ENCODE assay signal across 7 cellular contexts in the genomic region with DNA sequence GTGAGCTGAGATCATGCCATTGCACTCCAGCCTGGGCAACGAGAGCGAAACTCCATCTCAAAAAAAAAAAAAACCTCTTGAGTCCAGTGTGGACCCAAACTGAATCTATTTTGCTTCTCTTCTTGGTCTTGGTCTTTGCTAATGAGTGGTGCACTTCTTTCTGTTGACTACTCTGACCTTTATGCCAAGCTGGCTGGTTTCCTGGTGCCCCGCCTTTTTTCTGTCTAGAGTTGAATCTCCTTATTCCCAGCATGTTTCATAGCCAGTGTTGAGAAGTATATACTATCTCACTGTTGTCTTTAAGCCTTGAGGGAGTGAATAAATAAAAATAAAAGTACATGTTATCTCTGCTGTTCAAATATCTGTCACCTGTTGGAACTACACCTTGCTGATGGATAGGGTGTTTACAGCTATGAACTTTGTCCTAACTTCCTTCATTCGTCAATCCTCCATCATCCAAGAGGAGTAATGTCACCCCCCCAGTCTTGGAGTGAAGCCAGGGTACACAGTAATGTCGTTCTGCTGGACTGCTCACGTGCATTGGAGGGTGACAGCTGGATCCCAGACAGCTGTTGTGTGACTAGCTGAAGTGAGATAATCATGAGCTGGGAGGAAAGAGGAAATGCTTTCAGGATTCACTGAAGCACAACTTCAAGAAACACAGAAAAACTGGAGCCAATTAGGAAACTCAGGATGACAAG.
DNase-seq lines count a peak whose midpoint lies in the region; ATAC-seq and TF ChIP-seq lines count a peak whose summit lies in the region.

No MANE protein-coding gene starts in this region.

- no peaks in the 10 kb centered on the region for H3K9me3 ChIP-seq in transverse colon

- no peak overlapping the region for H3K4me3 Mint-ChIP-seq in GM23338

- H4K20me1 ChIP-seq in GM23338 (replicated peaks; ENCODE audit: insufficient read depth), result no peaks in the 10 kb centered on the region

- no peaks in the 10 kb centered on the region for H3F3A ChIP-seq in GM23338 (replicated peaks; ENCODE audit: low read depth)

- TF ChIP-seq CTCF in GM23338 (conservative IDR thresholded peaks at IDR 0.05; ENCODE audit: low read depth in 2 of 2) (no peak), foreskin keratinocyte (conservative IDR thresholded peaks at IDR 0.05) (no peak), transverse colon (IDR thresholded peaks at IDR 0.05) (no peak)

- H3K4me1 ChIP-seq in GM23338 (ENCODE audit: insufficient read depth) (no peaks in the 10 kb centered on the region), foreskin keratinocyte (no peaks in the 10 kb centered on the region), transverse colon (peaks cover 0 to 18% (median 11%) of the 10 kb centered on the region in 4 donors)

- ATAC-seq in GM23338 (no peak), foreskin keratinocyte (peak; percentile 20)

- H2AFZ ChIP-seq in GM23338, result peak overlapping the region; percentile 24; the same call in 1 of the 2 replicates

- peaks cover 5% of the 10 kb centered on the region; the same call in 1 of the 2 replicates for H3K9me2 ChIP-seq in GM23338 (ENCODE audit: insufficient read depth)

- intact Hi-C loops in transverse colon (cut with DNase I; ENCODE audit: low total_unique reads), result no loop called here

- no peak overlapping the region for H3K27ac Mint-ChIP-seq in GM23338

- peak; percentile 84 for TF ChIP-seq EP300 in transverse colon (IDR thresholded peaks at IDR 0.05; ENCODE audit: low read depth)

- H3K36me3 ChIP-seq in GM23338 (ENCODE audit: insufficient read depth), result no peaks in the 10 kb centered on the region
- H3K36me3 ChIP-seq in transverse colon, result no peaks in the 10 kb centered on the region

- in situ Hi-C loops in transverse colon (cut with MboI; ENCODE audit: low pct_ligation_motif_present in 1 of 4, low pct_unique_long_range_greater_than_20kb in 1 of 4, low sequenced_read_pairs in 3 of 4), result no loop called here

- no peaks in the 10 kb centered on the region for H3K9me3 Mint-ChIP-seq in GM23338

- no peak overlapping the region for H3K4me2 ChIP-seq in GM23338

- DNase-seq in GM23338 (ENCODE audit: low spot score), result no peak
- DNase-seq in NCI-H774 (lab: John Stamatoyannopoulos, UW), result peak; percentile 54
- no peak for DNase-seq in foreskin keratinocyte
- peak; percentile 97 for DNase-seq in transverse colon
- DNase-seq in stimulated activated CD4-positive, alpha-beta T cell treated with anti-CD3 and anti-CD28 coated beads, Interleukin-2, amount 100 ng/mL, for 48 hours, result no peak
- no peak for DNase-seq in activated CD4-positive, alpha-beta T cell treated with anti-CD3 and anti-CD28 coated beads for 48 hours
- DNase-seq in NCI-H526 treated with DMSO at 0.1 percent for 48 hours (lab: John Stamatoyannopoulos, UW), result no peak

- peak; percentile 17 for TF ChIP-seq POLR2A in transverse colon (IDR thresholded peaks at IDR 0.05)

- H3K27ac ChIP-seq in GM23338 (ENCODE audit: low read depth) (no peak overlapping the region), foreskin keratinocyte (no peak overlapping the region), transverse colon (peak overlapping the region; percentile 72 to 81 (median 78))

- H3K27me3 ChIP-seq in GM23338 (ENCODE audit: insufficient read depth) (no peaks in the 10 kb centered on the region), foreskin keratinocyte (peaks cover 3% of the 10 kb centered on the region), transverse colon (no peaks in the 10 kb centered on the region)

- H3K79me2 ChIP-seq in GM23338 (replicated peaks; ENCODE audit: insufficient read depth), result no peaks in the 10 kb centered on the region

- H3K36me3 Mint-ChIP-seq in GM23338 (ENCODE audit: low read depth), result no peaks in the 10 kb centered on the region

- 23 to 32% methylated on average over 6 of the region's 6 CpGs for WGBS in transverse colon (ENCODE audit: low coverage in 1 of 2), 2 donors

- H3K27me3 Mint-ChIP-seq in GM23338 (ENCODE audit: insufficient read depth, low read depth, poor library complexity), result no peaks in the 10 kb centered on the region

- no peaks in the 10 kb centered on the region for H3K4me1 Mint-ChIP-seq in GM23338

- H3K4me3 ChIP-seq in GM23338 (no peak overlapping the region), transverse colon (no peak overlapping the region)

TF ChIP-seq in GM23338, 12 proteins besides CTCF, POLR2A, EP300 and RAD21 (continues in another document):
- no peak for TF ChIP-seq ZNF114 (CRISPR knock-in tag; IDR thresholded peaks at IDR 0.05)
- no peak for TF ChIP-seq EZH2 (IDR thresholded peaks at IDR 0.05; ENCODE audit: low read depth, unreplicated experiment)
- TF ChIP-seq REST (IDR thresholded peaks at IDR 0.05; ENCODE audit: unreplicated experiment), result no peak
- TF ChIP-seq JUNB (IDR thresholded peaks at IDR 0.05; ENCODE audit: unreplicated experiment), result no peak
- TF ChIP-seq EZH2phosphoT487 (IDR thresholded peaks at IDR 0.05; ENCODE audit: unreplicated experiment), result no peak
- no peak for TF ChIP-seq NANOG (IDR thresholded peaks at IDR 0.05; ENCODE audit: borderline replicate concordance)
- TF ChIP-seq STAT1 (IDR thresholded peaks at IDR 0.05; ENCODE audit: unreplicated experiment), result no peak
- no peak for TF ChIP-seq ETS1 (IDR thresholded peaks at IDR 0.05)
- TF ChIP-seq POLR2AphosphoS5 (IDR thresholded peaks at IDR 0.05; ENCODE audit: low read depth), result no peak
- TF ChIP-seq CREB1 (CRISPR knock-in tag; IDR thresholded peaks at IDR 0.05; ENCODE audit: low read depth), result no peak

Comparison
In these comparisons a context has a peak if more than half of its experiments do, and no peak if none do; other contexts are left out.
1. DNase-seq: peak in NCI-H774 (single experiment) and transverse colon (single experiment); none in GM23338 (single experiment), foreskin keratinocyte (0 of 2), stimulated activated CD4-positive, alpha-beta T cell treated with anti-CD3 and anti-CD28 coated beads, Interleukin-2, amount 100 ng/mL, for 48 hours (0 of 2), activated CD4-positive, alpha-beta T cell treated with anti-CD3 and anti-CD28 coated beads for 48 hours (single experiment) and NCI-H526 treated with DMSO at 0.1 percent for 48 hours (single experiment).
2. H3K27ac ChIP-seq: peak in transverse colon (4 of 4); none in GM23338 (single experiment) and foreskin keratinocyte (single experiment).